Comparison of ENCODE assay signal across 10 cellular contexts in genomic region chr5:130323804-130324454, GRCh38.
DNase-seq lines count a peak whose midpoint lies in the region; ATAC-seq lines count a peak whose summit lies in the region.
"Had no signal": no experiment of that assay in that cellular context is flagged by ENCODE, and none has a peak within 500 bp of the region (broad histone marks: within the 10 kb centered on the region; RNA-seq: fewer than 3 reads in every experiment).

No MANE protein-coding gene starts in this region.

- H3K9ac ChIP-seq in mesenchymal stem cell (ENCODE audit: low read length): no peak overlapping the region

- H3K9me3 ChIP-seq in mesenchymal stem cell (ENCODE audit: control insufficient read depth, low read length): peaks cover 16% of the 10 kb centered on the region

- no peak overlapping the region for H3K18ac ChIP-seq in mesenchymal stem cell (ENCODE audit: low read depth in 1 of 2, low read length in 2 of 2)

- peak; percentile 100 for ATAC-seq in HG02981 (IDR thresholded peaks at IDR 0.05; ENCODE audit: unreplicated experiment)

- DNase-seq in GM19238 (ENCODE audit: insufficient read length, low spot score) (peak; percentile 8), NOMO-1 treated with dmso at 0.1 percent for 144 hours (lab: John Stamatoyannopoulos, UW; ENCODE audit: unreplicated experiment) (peak; percentile 58), mesenchymal stem cell (peak; percentile 43), head of caudate nucleus (no peak), SHP77 (lab: John Stamatoyannopoulos, UW) (no peak)
- DNase-seq in activated naive CD4-positive, alpha-beta T cell treated with anti-CD3 and anti-CD28 coated beads, Interleukin-2, amount 50 U/mL, for 16 hours: no peak
- DNase-seq in effector CD4-positive, alpha-beta T cell: no peak
- DNase-seq: activated naive CD8-positive, alpha-beta T cell treated with anti-CD3 and anti-CD28 coated beads, Interleukin-2, amount 10 ng/mL, durations not matched to agents 7 days and 5 days; stimulated activated naive CD4-positive, alpha-beta T cell treated with Interleukin-2 at 50 U/mL for 16 hours had no signal

- H4K91ac ChIP-seq in mesenchymal stem cell (ENCODE audit: low read length): no peak overlapping the region

- H3K14ac ChIP-seq in mesenchymal stem cell (ENCODE audit: low read length in 2 of 2): no peak overlapping the region

- no peak overlapping the region for H2BK5ac ChIP-seq in mesenchymal stem cell (ENCODE audit: low read depth, low read length, poor library complexity, severe bottlenecking)

- H3K36me3 ChIP-seq in mesenchymal stem cell (ENCODE audit: control insufficient read depth in 1 of 2, insufficient read depth in 2 of 2, low read depth in 1 of 2, low read length in 2 of 2): no peaks in the 10 kb centered on the region

- no peak overlapping the region for H3K4me3 ChIP-seq in mesenchymal stem cell (ENCODE audit: insufficient read depth in 1 of 2, low read depth in 1 of 2, low read length in 2 of 2)

- H3K4ac ChIP-seq in mesenchymal stem cell (ENCODE audit: low read depth in 1 of 2, low read length in 2 of 2): no peak overlapping the region

- H3K27me3 ChIP-seq in mesenchymal stem cell (ENCODE audit: control insufficient read depth in 1 of 2, insufficient read depth in 1 of 2, low read length in 2 of 2): no peaks in the 10 kb centered on the region

- H2BK12ac ChIP-seq in mesenchymal stem cell (ENCODE audit: low read length in 2 of 2): no peak overlapping the region

- no peak overlapping the region for H3K4me2 ChIP-seq in mesenchymal stem cell (ENCODE audit: low read length, poor library complexity, severe bottlenecking)

- intact Hi-C loops in head of caudate nucleus (cut with DNase I): no loop called here

- WGBS in mesenchymal stem cell: 83% methylated on average over 2 of the region's 3 CpGs

- H2AK5ac ChIP-seq in mesenchymal stem cell (ENCODE audit: low read length, severe bottlenecking): no peak overlapping the region

- no peak overlapping the region for H2AFZ ChIP-seq in mesenchymal stem cell (ENCODE audit: low read depth, low read length)

- H3K27ac ChIP-seq in mesenchymal stem cell (ENCODE audit: low read length, poor library complexity, severe bottlenecking): no peak overlapping the region

- no peak overlapping the region for H2BK15ac ChIP-seq in mesenchymal stem cell (ENCODE audit: low read depth, poor library complexity, severe bottlenecking)

- no peak overlapping the region for H3K23ac ChIP-seq in mesenchymal stem cell (ENCODE audit: low read length in 2 of 2)

- no peaks in the 10 kb centered on the region for H3K79me1 ChIP-seq in mesenchymal stem cell (replicated peaks; ENCODE audit: low read length, poor library complexity, severe bottlenecking)

- no peak overlapping the region for H2BK120ac ChIP-seq in mesenchymal stem cell (ENCODE audit: low read depth, low read length)

- H4K8ac ChIP-seq in mesenchymal stem cell (ENCODE audit: low read length): no peak overlapping the region

- no peaks in the 10 kb centered on the region for H3K4me1 ChIP-seq in mesenchymal stem cell (ENCODE audit: control insufficient read depth, insufficient read depth, low read depth, low read length)

Comparison
In these comparisons a context has a peak if more than half of its experiments do, and no peak if none do; other contexts are left out.
1. DNase-seq: peak in GM19238 (single experiment), NOMO-1 treated with dmso at 0.1 percent for 144 hours (single experiment) and mesenchymal stem cell (single experiment); none in activated naive CD4-positive, alpha-beta T cell treated with anti-CD3 and anti-CD28 coated beads, Interleukin-2, amount 50 U/mL, for 16 hours (single experiment), head of caudate nucleus (0 of 42), SHP77 (0 of 2) and effector CD4-positive, alpha-beta T cell (single experiment).